In the genomic region with DNA sequence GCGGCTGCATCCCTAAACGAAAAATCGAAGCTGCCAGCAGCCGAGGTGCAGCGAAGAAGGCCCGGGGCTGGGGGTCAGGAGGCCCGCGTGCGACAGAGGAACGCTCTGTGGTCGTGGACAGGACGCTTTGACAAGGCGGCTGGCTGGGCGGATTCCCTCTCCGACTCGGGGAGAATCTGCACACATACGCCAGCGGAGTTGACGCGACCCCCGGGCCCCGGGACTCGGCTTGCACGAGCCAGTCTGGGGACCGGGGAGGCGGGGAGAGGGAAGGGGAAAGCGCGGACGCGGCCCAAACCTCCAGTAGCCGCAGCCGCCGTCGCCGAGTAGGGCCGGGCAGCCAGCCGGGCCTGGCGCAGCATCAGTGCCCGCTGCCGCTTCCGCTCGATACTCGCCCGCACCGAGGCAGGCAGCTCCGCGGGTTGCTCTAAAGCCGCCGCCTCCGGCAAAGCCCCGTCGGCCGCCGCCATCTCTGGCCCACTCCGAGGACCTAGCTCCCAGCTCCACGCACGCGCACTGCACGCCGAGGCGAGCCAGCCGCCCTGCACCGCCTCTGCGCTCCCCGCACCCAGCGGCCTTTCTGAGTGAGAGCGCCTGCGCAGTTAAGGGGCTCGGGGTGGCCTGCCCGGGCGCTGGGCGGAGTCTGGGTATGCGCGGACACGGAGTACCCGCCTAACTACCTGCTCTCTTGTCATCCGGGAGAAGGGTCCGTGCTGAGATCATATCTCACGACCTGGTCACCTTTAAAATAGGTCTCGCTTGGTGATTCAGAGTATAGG, we compare ENCODE assay signal across 1 cellular context.
TF ChIP-seq lines count a peak whose summit lies in the region.

A gene (minus strand): TSS at position 518 of the 779 bp plus-strand sequence. CDS start 48 bp downstream, at position 470.

TF ChIP-seq in HepG2, 621 proteins besides CTCF, POLR2A, EP300 and RAD21 (continued from another document and continues in another):
- TF ChIP-seq, protein P1, sequence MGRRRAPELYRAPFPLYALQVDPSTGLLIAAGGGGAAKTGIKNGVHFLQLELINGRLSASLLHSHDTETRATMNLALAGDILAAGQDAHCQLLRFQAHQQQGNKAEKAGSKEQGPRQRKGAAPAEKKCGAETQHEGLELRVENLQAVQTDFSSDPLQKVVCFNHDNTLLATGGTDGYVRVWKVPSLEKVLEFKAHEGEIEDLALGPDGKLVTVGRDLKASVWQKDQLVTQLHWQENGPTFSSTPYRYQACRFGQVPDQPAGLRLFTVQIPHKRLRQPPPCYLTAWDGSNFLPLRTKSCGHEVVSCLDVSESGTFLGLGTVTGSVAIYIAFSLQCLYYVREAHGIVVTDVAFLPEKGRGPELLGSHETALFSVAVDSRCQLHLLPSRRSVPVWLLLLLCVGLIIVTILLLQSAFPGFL (CRISPR knock-in tag; IDR thresholded peaks at IDR 0.05), result no peak
- TF ChIP-seq GTF3A (CRISPR knock-in tag; conservative IDR thresholded peaks at IDR 0.05) (no peak; the same call in 1 of the 2 replicates), TAF15 (IDR thresholded peaks at IDR 0.05; ENCODE audit: low read depth, low read length, poor library complexity, severe bottlenecking) (no peak), ZNF720 (CRISPR knock-in tag; IDR thresholded peaks at IDR 0.05) (no peak), SP5 (CRISPR knock-in tag; IDR thresholded peaks at IDR 0.05; ENCODE audit: borderline replicate concordance, low read depth) (0 out of 2 replicates have a peak, but pooled peaks have one; percentile 17), CENPT (CRISPR knock-in tag; IDR thresholded peaks at IDR 0.05; ENCODE audit: low read depth) (no peak), TCF7 (IDR thresholded peaks at IDR 0.05; ENCODE audit: low read depth) (no peak), RFX3 (CRISPR knock-in tag; IDR thresholded peaks at IDR 0.05) (no peak), ELF3 (CRISPR knock-in tag; IDR thresholded peaks at IDR 0.05) (no peak), MEIS2 (CRISPR knock-in tag; IDR thresholded peaks at IDR 0.05) (peak; percentile 56; the same call in 1 of the 2 replicates), ZNF746 (CRISPR knock-in tag; IDR thresholded peaks at IDR 0.05) (peak; percentile 68), TP53 (CRISPR knock-in tag; conservative IDR thresholded peaks at IDR 0.05) (no peak), MAFG (CRISPR knock-in tag; IDR thresholded peaks at IDR 0.05) (no peak)
- TF ChIP-seq, protein P2, sequence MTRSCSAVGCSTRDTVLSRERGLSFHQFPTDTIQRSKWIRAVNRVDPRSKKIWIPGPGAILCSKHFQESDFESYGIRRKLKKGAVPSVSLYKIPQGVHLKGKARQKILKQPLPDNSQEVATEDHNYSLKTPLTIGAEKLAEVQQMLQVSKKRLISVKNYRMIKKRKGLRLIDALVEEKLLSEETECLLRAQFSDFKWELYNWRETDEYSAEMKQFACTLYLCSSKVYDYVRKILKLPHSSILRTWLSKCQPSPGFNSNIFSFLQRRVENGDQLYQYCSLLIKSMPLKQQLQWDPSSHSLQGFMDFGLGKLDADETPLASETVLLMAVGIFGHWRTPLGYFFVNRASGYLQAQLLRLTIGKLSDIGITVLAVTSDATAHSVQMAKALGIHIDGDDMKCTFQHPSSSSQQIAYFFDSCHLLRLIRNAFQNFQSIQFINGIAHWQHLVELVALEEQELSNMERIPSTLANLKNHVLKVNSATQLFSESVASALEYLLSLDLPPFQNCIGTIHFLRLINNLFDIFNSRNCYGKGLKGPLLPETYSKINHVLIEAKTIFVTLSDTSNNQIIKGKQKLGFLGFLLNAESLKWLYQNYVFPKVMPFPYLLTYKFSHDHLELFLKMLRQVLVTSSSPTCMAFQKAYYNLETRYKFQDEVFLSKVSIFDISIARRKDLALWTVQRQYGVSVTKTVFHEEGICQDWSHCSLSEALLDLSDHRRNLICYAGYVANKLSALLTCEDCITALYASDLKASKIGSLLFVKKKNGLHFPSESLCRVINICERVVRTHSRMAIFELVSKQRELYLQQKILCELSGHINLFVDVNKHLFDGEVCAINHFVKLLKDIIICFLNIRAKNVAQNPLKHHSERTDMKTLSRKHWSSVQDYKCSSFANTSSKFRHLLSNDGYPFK (CRISPR knock-in tag; IDR thresholded peaks at IDR 0.05; ENCODE audit: borderline replicate concordance), result peak; percentile 91; the same call in 1 of the 2 replicates
- TF ChIP-seq, protein P3, sequence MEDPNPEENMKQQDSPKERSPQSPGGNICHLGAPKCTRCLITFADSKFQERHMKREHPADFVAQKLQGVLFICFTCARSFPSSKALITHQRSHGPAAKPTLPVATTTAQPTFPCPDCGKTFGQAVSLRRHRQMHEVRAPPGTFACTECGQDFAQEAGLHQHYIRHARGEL (CRISPR knock-in tag; IDR thresholded peaks at IDR 0.05), result no peak
- TF ChIP-seq, protein P4, sequence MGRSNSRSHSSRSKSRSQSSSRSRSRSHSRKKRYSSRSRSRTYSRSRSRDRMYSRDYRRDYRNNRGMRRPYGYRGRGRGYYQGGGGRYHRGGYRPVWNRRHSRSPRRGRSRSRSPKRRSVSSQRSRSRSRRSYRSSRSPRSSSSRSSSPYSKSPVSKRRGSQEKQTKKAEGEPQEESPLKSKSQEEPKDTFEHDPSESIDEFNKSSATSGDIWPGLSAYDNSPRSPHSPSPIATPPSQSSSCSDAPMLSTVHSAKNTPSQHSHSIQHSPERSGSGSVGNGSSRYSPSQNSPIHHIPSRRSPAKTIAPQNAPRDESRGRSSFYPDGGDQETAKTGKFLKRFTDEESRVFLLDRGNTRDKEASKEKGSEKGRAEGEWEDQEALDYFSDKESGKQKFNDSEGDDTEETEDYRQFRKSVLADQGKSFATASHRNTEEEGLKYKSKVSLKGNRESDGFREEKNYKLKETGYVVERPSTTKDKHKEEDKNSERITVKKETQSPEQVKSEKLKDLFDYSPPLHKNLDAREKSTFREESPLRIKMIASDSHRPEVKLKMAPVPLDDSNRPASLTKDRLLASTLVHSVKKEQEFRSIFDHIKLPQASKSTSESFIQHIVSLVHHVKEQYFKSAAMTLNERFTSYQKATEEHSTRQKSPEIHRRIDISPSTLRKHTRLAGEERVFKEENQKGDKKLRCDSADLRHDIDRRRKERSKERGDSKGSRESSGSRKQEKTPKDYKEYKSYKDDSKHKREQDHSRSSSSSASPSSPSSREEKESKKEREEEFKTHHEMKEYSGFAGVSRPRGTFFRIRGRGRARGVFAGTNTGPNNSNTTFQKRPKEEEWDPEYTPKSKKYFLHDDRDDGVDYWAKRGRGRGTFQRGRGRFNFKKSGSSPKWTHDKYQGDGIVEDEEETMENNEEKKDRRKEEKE (IDR thresholded peaks at IDR 0.05), result no peak
- TF ChIP-seq, protein P5, sequence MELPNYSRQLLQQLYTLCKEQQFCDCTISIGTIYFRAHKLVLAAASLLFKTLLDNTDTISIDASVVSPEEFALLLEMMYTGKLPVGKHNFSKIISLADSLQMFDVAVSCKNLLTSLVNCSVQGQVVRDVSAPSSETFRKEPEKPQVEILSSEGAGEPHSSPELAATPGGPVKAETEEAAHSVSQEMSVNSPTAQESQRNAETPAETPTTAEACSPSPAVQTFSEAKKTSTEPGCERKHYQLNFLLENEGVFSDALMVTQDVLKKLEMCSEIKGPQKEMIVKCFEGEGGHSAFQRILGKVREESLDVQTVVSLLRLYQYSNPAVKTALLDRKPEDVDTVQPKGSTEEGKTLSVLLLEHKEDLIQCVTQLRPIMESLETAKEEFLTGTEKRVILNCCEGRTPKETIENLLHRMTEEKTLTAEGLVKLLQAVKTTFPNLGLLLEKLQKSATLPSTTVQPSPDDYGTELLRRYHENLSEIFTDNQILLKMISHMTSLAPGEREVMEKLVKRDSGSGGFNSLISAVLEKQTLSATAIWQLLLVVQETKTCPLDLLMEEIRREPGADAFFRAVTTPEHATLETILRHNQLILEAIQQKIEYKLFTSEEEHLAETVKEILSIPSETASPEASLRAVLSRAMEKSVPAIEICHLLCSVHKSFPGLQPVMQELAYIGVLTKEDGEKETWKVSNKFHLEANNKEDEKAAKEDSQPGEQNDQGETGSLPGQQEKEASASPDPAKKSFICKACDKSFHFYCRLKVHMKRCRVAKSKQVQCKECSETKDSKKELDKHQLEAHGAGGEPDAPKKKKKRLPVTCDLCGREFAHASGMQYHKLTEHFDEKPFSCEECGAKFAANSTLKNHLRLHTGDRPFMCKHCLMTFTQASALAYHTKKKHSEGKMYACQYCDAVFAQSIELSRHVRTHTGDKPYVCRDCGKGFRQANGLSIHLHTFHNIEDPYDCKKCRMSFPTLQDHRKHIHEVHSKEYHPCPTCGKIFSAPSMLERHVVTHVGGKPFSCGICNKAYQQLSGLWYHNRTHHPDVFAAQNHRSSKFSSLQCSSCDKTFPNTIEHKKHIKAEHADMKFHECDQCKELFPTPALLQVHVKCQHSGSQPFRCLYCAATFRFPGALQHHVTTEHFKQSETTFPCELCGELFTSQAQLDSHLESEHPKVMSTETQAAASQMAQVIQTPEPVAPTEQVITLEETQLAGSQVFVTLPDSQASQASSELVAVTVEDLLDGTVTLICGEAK (IDR thresholded peaks at IDR 0.05), result no peak
- TF ChIP-seq, protein P5 (CRISPR knock-in tag; IDR thresholded peaks at IDR 0.05), result peak; percentile 62
- TF ChIP-seq, protein P6, sequence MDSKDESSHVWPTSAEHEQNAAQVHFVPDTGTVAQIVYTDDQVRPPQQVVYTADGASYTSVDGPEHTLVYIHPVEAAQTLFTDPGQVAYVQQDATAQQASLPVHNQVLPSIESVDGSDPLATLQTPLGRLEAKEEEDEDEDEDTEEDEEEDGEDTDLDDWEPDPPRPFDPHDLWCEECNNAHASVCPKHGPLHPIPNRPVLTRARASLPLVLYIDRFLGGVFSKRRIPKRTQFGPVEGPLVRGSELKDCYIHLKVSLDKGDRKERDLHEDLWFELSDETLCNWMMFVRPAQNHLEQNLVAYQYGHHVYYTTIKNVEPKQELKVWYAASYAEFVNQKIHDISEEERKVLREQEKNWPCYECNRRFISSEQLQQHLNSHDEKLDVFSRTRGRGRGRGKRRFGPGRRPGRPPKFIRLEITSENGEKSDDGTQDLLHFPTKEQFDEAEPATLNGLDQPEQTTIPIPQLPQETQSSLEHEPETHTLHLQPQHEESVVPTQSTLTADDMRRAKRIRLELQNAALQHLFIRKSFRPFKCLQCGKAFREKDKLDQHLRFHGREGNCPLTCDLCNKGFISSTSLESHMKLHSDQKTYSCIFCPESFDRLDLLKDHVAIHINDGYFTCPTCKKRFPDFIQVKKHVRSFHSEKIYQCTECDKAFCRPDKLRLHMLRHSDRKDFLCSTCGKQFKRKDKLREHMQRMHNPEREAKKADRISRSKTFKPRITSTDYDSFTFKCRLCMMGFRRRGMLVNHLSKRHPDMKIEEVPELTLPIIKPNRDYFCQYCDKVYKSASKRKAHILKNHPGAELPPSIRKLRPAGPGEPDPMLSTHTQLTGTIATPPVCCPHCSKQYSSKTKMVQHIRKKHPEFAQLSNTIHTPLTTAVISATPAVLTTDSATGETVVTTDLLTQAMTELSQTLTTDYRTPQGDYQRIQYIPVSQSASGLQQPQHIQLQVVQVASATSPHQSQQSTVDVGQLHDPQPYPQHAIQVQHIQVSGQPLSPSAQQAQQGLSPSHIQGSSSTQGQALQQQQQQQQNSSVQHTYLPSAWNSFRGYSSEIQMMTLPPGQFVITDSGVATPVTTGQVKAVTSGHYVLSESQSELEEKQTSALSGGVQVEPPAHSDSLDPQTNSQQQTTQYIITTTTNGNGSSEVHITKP (CRISPR knock-in tag; IDR thresholded peaks at IDR 0.05; ENCODE audit: low read depth), result no peak
- TF ChIP-seq, protein P7, sequence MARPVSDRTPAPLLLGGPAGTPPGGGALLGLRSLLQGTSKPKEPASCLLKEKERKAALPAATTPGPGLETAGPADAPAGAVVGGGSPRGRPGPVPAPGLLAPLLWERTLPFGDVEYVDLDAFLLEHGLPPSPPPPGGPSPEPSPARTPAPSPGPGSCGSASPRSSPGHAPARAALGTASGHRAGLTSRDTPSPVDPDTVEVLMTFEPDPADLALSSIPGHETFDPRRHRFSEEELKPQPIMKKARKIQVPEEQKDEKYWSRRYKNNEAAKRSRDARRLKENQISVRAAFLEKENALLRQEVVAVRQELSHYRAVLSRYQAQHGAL (CRISPR knock-in tag; IDR thresholded peaks at IDR 0.05; ENCODE audit: not compliant biosample characterization), result no peak
